ENCODE assay signal across 11 cellular contexts in genomic region chr6:120077489-120077888, GRCh38.
DNase-seq lines count a peak whose midpoint lies in the region; ATAC-seq, FAIRE-seq and TF ChIP-seq lines count a peak whose summit lies in the region.
"Had no signal": no experiment of that assay in that cellular context is flagged by ENCODE, and none has a peak within 500 bp of the region (broad histone marks: within the 10 kb centered on the region; RNA-seq: fewer than 3 reads in every experiment).

No MANE protein-coding gene starts in this region.

- no peaks in the 10 kb centered on the region for H3K27me3 ChIP-seq in WERI-Rb-1 (ENCODE audit: insufficient read depth, low read depth, severe bottlenecking)
- H3K27me3 ChIP-seq in iPS DF 6.9 (ENCODE audit: control insufficient read depth, insufficient read depth, low read length) = no peaks in the 10 kb centered on the region
- H3K27me3 ChIP-seq: right lobe of liver had no signal

- no CpG with 5 or more reads among the region's 2 CpGs for WGBS in iPS DF 6.9 (ENCODE audit: insufficient coverage, insufficient read length)

- intact Hi-C loops in sciatic nerve (cut with DNase I) = no loop called here

- H3K9me3 ChIP-seq in WERI-Rb-1 (ENCODE audit: severe bottlenecking) (no peaks in the 10 kb centered on the region), iPS DF 6.9 (ENCODE audit: control insufficient read depth, insufficient read depth, low read length) (no peaks in the 10 kb centered on the region)
- H3K9me3 ChIP-seq: right lobe of liver had no signal

- H3K36me3 ChIP-seq in WERI-Rb-1 = no peaks in the 10 kb centered on the region
- H3K36me3 ChIP-seq in iPS DF 6.9 (ENCODE audit: control insufficient read depth, insufficient read depth, low read length) = no peaks in the 10 kb centered on the region
- H3K36me3 ChIP-seq: right lobe of liver had no signal

- no peak overlapping the region for H3K4me3 ChIP-seq in WERI-Rb-1 (ENCODE audit: low read depth, low read length)
- no peak overlapping the region for H3K4me3 ChIP-seq in iPS DF 6.9 (ENCODE audit: low read length)
- H3K4me3 ChIP-seq: right lobe of liver had no signal

- H3K27ac ChIP-seq in WERI-Rb-1 (no peak overlapping the region), iPS DF 6.9 (ENCODE audit: low read length) (no peak overlapping the region)
- H3K27ac ChIP-seq: right lobe of liver had no signal

- TF ChIP-seq CTCF in D721Med (IDR thresholded peaks at IDR 0.05; ENCODE audit: insufficient read depth, missing control alignments) (peak; percentile 30), WERI-Rb-1 (IDR thresholded peaks at IDR 0.05; ENCODE audit: low read depth, low read length) (peak; percentile 39; the same call in 1 of the 2 replicates)

- no peaks in the 10 kb centered on the region for H3K4me1 ChIP-seq in iPS DF 6.9 (ENCODE audit: control insufficient read depth, insufficient read depth, low read length)
- H3K4me1 ChIP-seq: right lobe of liver had no signal

- no peak for ATAC-seq in sciatic nerve

- FAIRE-seq in D721Med (lab: Jason Lieb, UNC) = no peak
- FAIRE-seq: kidney had no signal

- DNase-seq in D721Med (ENCODE audit: insufficient read length, low spot score) (no peak), HT1080 (ENCODE audit: low read depth) (peak; percentile 8), WERI-Rb-1 (peak; percentile 17), iPS DF 6.9 (ENCODE audit: low read depth, low spot score) (peak; percentile 22), AG20443 (ENCODE audit: low spot score) (no peak), activated T-cell treated with anti-CD3 and anti-CD28 coated beads for 4 hours (no peak), sciatic nerve (ENCODE audit: low spot score) (no peak)
- no peak for DNase-seq in activated naive CD4-positive, alpha-beta T cell treated with anti-CD3 and anti-CD28 coated beads, Interleukin-2, amount 50 U/mL, for 16 hours
- DNase-seq: cortex of kidney, kidney had no signal

Comparison
In these comparisons a context has a peak if more than half of its experiments do, and no peak if none do; other contexts are left out.
1. DNase-seq: peak in HT1080 (single experiment), WERI-Rb-1 (single experiment) and iPS DF 6.9 (single experiment); none in D721Med (single experiment), activated naive CD4-positive, alpha-beta T cell treated with anti-CD3 and anti-CD28 coated beads, Interleukin-2, amount 50 U/mL, for 16 hours (single experiment), AG20443 (single experiment), activated T-cell treated with anti-CD3 and anti-CD28 coated beads for 4 hours (single experiment) and sciatic nerve (single experiment).